10 cellular contexts compared by ENCODE assay signal in the genomic region with DNA sequence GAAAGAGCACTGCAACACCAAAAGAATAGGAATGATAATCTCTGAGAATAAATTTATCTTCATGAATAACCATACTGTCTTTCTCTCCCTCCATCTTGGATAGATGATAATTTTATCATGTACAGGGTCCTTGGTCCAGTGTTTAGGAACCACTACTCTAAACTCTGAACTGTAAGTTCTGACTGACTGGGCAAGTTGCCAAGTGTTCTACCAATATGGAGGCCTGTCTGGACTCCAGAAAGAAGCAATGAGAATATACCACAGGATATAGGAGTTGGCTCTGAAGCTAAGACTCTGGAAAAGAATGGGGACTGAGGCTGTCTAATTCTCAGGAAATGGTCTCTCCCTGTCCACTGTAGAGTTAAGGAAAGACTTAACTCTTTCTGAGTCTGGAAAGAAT. TPM values are rescaled to one million over a fixed set of nuclear protein-coding genes. Genes with fewer than 3 reads are reported as not detected.
DNase-seq lines count a peak whose midpoint lies in the region; ATAC-seq and TF ChIP-seq lines count a peak whose summit lies in the region.
"Had no signal": no experiment of that assay in that cellular context is flagged by ENCODE, and none has a peak within 500 bp of the region (broad histone marks: within the 10 kb centered on the region; RNA-seq: fewer than 3 reads in every experiment).

No MANE protein-coding gene starts in this region.

- TF ChIP-seq CTCF in DOHH2 (IDR thresholded peaks at IDR 0.05; ENCODE audit: low read depth, low read length, poor library complexity, severe bottlenecking) = no peak

- H3K27me3 ChIP-seq in BLaER1 (no peaks in the 10 kb centered on the region), DOHH2 (ENCODE audit: control insufficient read depth, low read length) (no peaks in the 10 kb centered on the region)

- DNase-seq in naive B cell (no peak), GOT3 (lab: John Stamatoyannopoulos, UW) (no peak), epidermal melanocyte (ENCODE audit: insufficient read length, low spot score) (no peak), middle frontal gyrus (ENCODE audit: extremely low spot score, low spot score) (no peak)
- DNase-seq: aorta, NCI-H2107 had no signal

- H4K20me1 ChIP-seq in BLaER1 = peaks cover 41% of the 10 kb centered on the region
- H4K20me1 ChIP-seq in DOHH2 (ENCODE audit: control insufficient read depth, insufficient read depth, low read depth, low read length) = no peaks in the 10 kb centered on the region

- peaks cover 20% of the 10 kb centered on the region for H3K4me1 ChIP-seq in BLaER1
- H3K4me1 ChIP-seq in DOHH2 (ENCODE audit: control insufficient read depth, low read length) = peaks cover 26% of the 10 kb centered on the region

- no peaks in the 10 kb centered on the region for H3K9me2 ChIP-seq in DOHH2 (replicated peaks; ENCODE audit: control insufficient read depth, low read length)

- H3K9ac ChIP-seq in BLaER1 = no peak overlapping the region

- no peak overlapping the region for H3K27ac ChIP-seq in BLaER1
- H3K27ac ChIP-seq in DOHH2 (ENCODE audit: low read depth, low read length) = no peak overlapping the region

- H3K4me1 Mint-ChIP-seq in activated naive CD8-positive, alpha-beta T cell (ENCODE audit: low read depth) = peaks cover 56% of the 10 kb centered on the region
- H3K4me1 Mint-ChIP-seq in naive B cell = peaks cover 35 to 40% (median 36%) of the 10 kb centered on the region in 3 donors

- H3K9me3 ChIP-seq in BLaER1 (no peaks in the 10 kb centered on the region), DOHH2 (ENCODE audit: control insufficient read depth, insufficient read depth, low read length) (no peaks in the 10 kb centered on the region)

- ATAC-seq in naive B cell (ENCODE audit: low read depth in 2 of 2) = no peak

- H3K36me3 ChIP-seq in BLaER1 (peaks cover 11% of the 10 kb centered on the region; the same call in 1 of the 2 replicates), DOHH2 (ENCODE audit: control insufficient read depth, low read length) (no peaks in the 10 kb centered on the region)

- H3F3A ChIP-seq in DOHH2 (ENCODE audit: control insufficient read depth, insufficient read depth) = no peaks in the 10 kb centered on the region

- H3K36me3 Mint-ChIP-seq in activated naive CD8-positive, alpha-beta T cell = peaks cover 4% of the 10 kb centered on the region
- no peaks in the 10 kb centered on the region for H3K36me3 Mint-ChIP-seq in naive B cell

- H3K9me3 Mint-ChIP-seq in activated naive CD8-positive, alpha-beta T cell (ENCODE audit: low read depth) = no peaks in the 10 kb centered on the region
- no peaks in the 10 kb centered on the region for H3K9me3 Mint-ChIP-seq in naive B cell

- H3K4me2 ChIP-seq in BLaER1 (peak overlapping the region; percentile 92), DOHH2 (ENCODE audit: low read length) (peak overlapping the region; percentile 88)

- no peak overlapping the region for H3K4me3 ChIP-seq in BLaER1
- H3K4me3 ChIP-seq in DOHH2 (ENCODE audit: low read length) = no peak overlapping the region; the same call in 1 of the 2 replicates

- H3K79me2 ChIP-seq in DOHH2 (ENCODE audit: control insufficient read depth, low read length) = peaks cover 59% of the 10 kb centered on the region

- H3K27ac Mint-ChIP-seq in activated naive CD8-positive, alpha-beta T cell = no peak overlapping the region
- H3K27ac Mint-ChIP-seq in naive B cell = peak overlapping the region in 5 of 6 donors; percentile 17 to 92 (median 84)

- peak overlapping the region; percentile 100 for H3K4me3 Mint-ChIP-seq in activated naive CD8-positive, alpha-beta T cell
- H3K4me3 Mint-ChIP-seq in naive B cell = peak overlapping the region in 5 of 8 donors; percentile 57 to 100 (median 76)

- H3K27me3 Mint-ChIP-seq in activated naive CD8-positive, alpha-beta T cell = no peaks in the 10 kb centered on the region
- H3K27me3 Mint-ChIP-seq in naive B cell = no peaks in the 10 kb centered on the region

RNA-seq across cellular contexts. Expression of a gene that starts 1.5 kb away (rescaled TPM):
- 10 to 100 TPM in 3 of 6 donors, 1 to 10 TPM in 3; 6.4 to 19.5 (median 10.1) TPM for polyA plus RNA-seq in naive B cell (ENCODE audit: low read depth in 6 of 6)

RNA-seq across cellular contexts. Expression of a gene that starts 6.0 kb away (rescaled TPM):
- under 1 TPM in 2 of 6 donors, not detected in 4; 0.26 to 0.32 TPM for polyA plus RNA-seq in naive B cell (ENCODE audit: low read depth in 6 of 6)

RNA-seq across cellular contexts. Expression of a gene that starts 26.7 kb away (rescaled TPM):
- polyA plus RNA-seq in naive B cell (ENCODE audit: low read depth in 6 of 6) = not detected
- polyA plus RNA-seq: aorta had no signal

RNA-seq across cellular contexts. Expression of a gene that starts 27.5 kb away (rescaled TPM):
- polyA plus RNA-seq in naive B cell (ENCODE audit: low read depth in 6 of 6) = not detected
- polyA plus RNA-seq: aorta, esophagus had no signal

RNA-seq across cellular contexts. Expression of a gene that starts 33.9 kb away (rescaled TPM):
- not detected for polyA plus RNA-seq in naive B cell (ENCODE audit: low read depth in 6 of 6)
- polyA plus RNA-seq: aorta, esophagus had no signal
